In genomic region chr7:142669074-142669654, GRCh38 we compare ENCODE assay signal across 8 cellular contexts.
DNase-seq lines count a peak whose midpoint lies in the region; ATAC-seq and TF ChIP-seq lines count a peak whose summit lies in the region.

No MANE protein-coding gene starts in this region.

- DNase-seq in AG10803 (ENCODE audit: low read depth) (peak; percentile 6), GM13977 (ENCODE audit: low spot score) (no peak), immature natural killer cell (peak; percentile 57 to 63 (median 62)), NK-92 (lab: John Stamatoyannopoulos, UW; ENCODE audit: unreplicated experiment) (no peak), activated gamma-delta T cell treated with Interleukin-2 at 50 U/mL for 16 hours (no peak)
- DNase-seq in activated T-helper 2 cell treated with anti-CD3 and anti-CD28 coated beads, Interferon-gamma antibody, Interleukin-2, Interleukin-4, amounts not matched to agents 10 μg/mL and 5 μg/mL and 100 μg/mL, durations not matched to agents 14 hours and 24 hours and 36 hours (ENCODE audit: low spot score) = no peak

- intact Hi-C loops in activated T-helper 2 cell treated with anti-CD3 and anti-CD28 coated beads, Interferon-gamma antibody, Interleukin-2, Interleukin-4, amounts not matched to agents 10 μg/mL and 5 μg/mL and 100 μg/mL, durations not matched to agents 14 hours and 24 hours and 36 hours (cut with micrococcal nuclease) = loop anchor here (1.0 to 5.0 kb wide), 4 partner anchors 37 to 142 kb away; no protein-coding TSS in a partner anchor

- H3K4me3 Mint-ChIP-seq in T-helper 1 cell treated with Interleukin-12 subunit alpha and Interleukin-12 subunit beta and Interleukin-4 antibody, amounts not matched to agents 30 μg/mL and 1 μg/mL, for 36 hours = peak overlapping the region; percentile 14
- H3K4me3 Mint-ChIP-seq in immature natural killer cell = no peak overlapping the region
- no peak overlapping the region for H3K4me3 Mint-ChIP-seq in activated T-helper 2 cell treated with anti-CD3 and anti-CD28 coated beads, Interferon-gamma antibody, Interleukin-2, Interleukin-4, amounts not matched to agents 10 μg/mL and 5 μg/mL and 100 μg/mL, durations not matched to agents 14 hours and 24 hours and 36 hours (ENCODE audit: low read depth)

- no peaks in the 10 kb centered on the region for H3K9me3 Mint-ChIP-seq in T-helper 1 cell treated with Interleukin-12 subunit alpha and Interleukin-12 subunit beta and Interleukin-4 antibody, amounts not matched to agents 30 μg/mL and 1 μg/mL, for 36 hours
- no peaks in the 10 kb centered on the region for H3K9me3 Mint-ChIP-seq in immature natural killer cell
- no peaks in the 10 kb centered on the region for H3K9me3 Mint-ChIP-seq in activated T-helper 2 cell treated with anti-CD3 and anti-CD28 coated beads, Interferon-gamma antibody, Interleukin-2, Interleukin-4, amounts not matched to agents 10 μg/mL and 5 μg/mL and 100 μg/mL, durations not matched to agents 14 hours and 24 hours and 36 hours

- peaks cover 5% of the 10 kb centered on the region for H3K36me3 Mint-ChIP-seq in T-helper 1 cell treated with Interleukin-12 subunit alpha and Interleukin-12 subunit beta and Interleukin-4 antibody, amounts not matched to agents 30 μg/mL and 1 μg/mL, for 36 hours (ENCODE audit: low read depth)
- no peaks in the 10 kb centered on the region for H3K36me3 Mint-ChIP-seq in immature natural killer cell
- no peaks in the 10 kb centered on the region for H3K36me3 Mint-ChIP-seq in activated T-helper 2 cell treated with anti-CD3 and anti-CD28 coated beads, Interferon-gamma antibody, Interleukin-2, Interleukin-4, amounts not matched to agents 10 μg/mL and 5 μg/mL and 100 μg/mL, durations not matched to agents 14 hours and 24 hours and 36 hours (ENCODE audit: low read depth)

- H3K4me1 Mint-ChIP-seq in T-helper 1 cell treated with Interleukin-12 subunit alpha and Interleukin-12 subunit beta and Interleukin-4 antibody, amounts not matched to agents 30 μg/mL and 1 μg/mL, for 36 hours (ENCODE audit: low read depth) = peaks cover 20% of the 10 kb centered on the region
- peaks cover 23 to 28% of the 10 kb centered on the region in 2 donors for H3K4me1 Mint-ChIP-seq in immature natural killer cell
- H3K4me1 Mint-ChIP-seq in activated T-helper 2 cell treated with anti-CD3 and anti-CD28 coated beads, Interferon-gamma antibody, Interleukin-2, Interleukin-4, amounts not matched to agents 10 μg/mL and 5 μg/mL and 100 μg/mL, durations not matched to agents 14 hours and 24 hours and 36 hours (ENCODE audit: low read depth) = peaks cover 26% of the 10 kb centered on the region

- TF ChIP-seq CTCF in AG10803 (conservative IDR thresholded peaks at IDR 0.05; ENCODE audit: low read length) (peak; percentile 43), GM13977 (IDR thresholded peaks at IDR 0.05; ENCODE audit: extremely low read depth, insufficient read depth, missing control alignments) (peak; percentile 40)

- no peak for ATAC-seq in HG03354 (IDR thresholded peaks at IDR 0.05; ENCODE audit: poor library complexity, severe bottlenecking, unreplicated experiment)

- no peak overlapping the region for H3K4me3 ChIP-seq in AG10803 (ENCODE audit: low read length)

- in situ Hi-C loops in GM13977 (cut with MboI; ENCODE audit: low pct_unique_long_range_greater_than_20kb, low sequenced_read_pairs, unreplicated experiment) = no loop called here

- H3K27ac Mint-ChIP-seq in T-helper 1 cell treated with Interleukin-12 subunit alpha and Interleukin-12 subunit beta and Interleukin-4 antibody, amounts not matched to agents 30 μg/mL and 1 μg/mL, for 36 hours = peak overlapping the region; percentile 53
- H3K27ac Mint-ChIP-seq in immature natural killer cell = peak overlapping the region in 5 of 6 donors; percentile 1 to 60 (median 29)
- H3K27ac Mint-ChIP-seq in activated T-helper 2 cell treated with anti-CD3 and anti-CD28 coated beads, Interferon-gamma antibody, Interleukin-2, Interleukin-4, amounts not matched to agents 10 μg/mL and 5 μg/mL and 100 μg/mL, durations not matched to agents 14 hours and 24 hours and 36 hours = no peak overlapping the region

- no peaks in the 10 kb centered on the region for H3K27me3 Mint-ChIP-seq in T-helper 1 cell treated with Interleukin-12 subunit alpha and Interleukin-12 subunit beta and Interleukin-4 antibody, amounts not matched to agents 30 μg/mL and 1 μg/mL, for 36 hours (ENCODE audit: low read depth)
- no peaks in the 10 kb centered on the region for H3K27me3 Mint-ChIP-seq in immature natural killer cell (ENCODE audit: low read depth in 3 of 3)
- H3K27me3 Mint-ChIP-seq in activated T-helper 2 cell treated with anti-CD3 and anti-CD28 coated beads, Interferon-gamma antibody, Interleukin-2, Interleukin-4, amounts not matched to agents 10 μg/mL and 5 μg/mL and 100 μg/mL, durations not matched to agents 14 hours and 24 hours and 36 hours (ENCODE audit: low read depth) = no peaks in the 10 kb centered on the region

Comparison
In these comparisons a context has a peak if more than half of its experiments do, and no peak if none do; other contexts are left out.
1. DNase-seq: peak in AG10803 (single experiment) and immature natural killer cell (3 of 3); none in GM13977 (single experiment), NK-92 (single experiment), activated T-helper 2 cell treated with anti-CD3 and anti-CD28 coated beads, Interferon-gamma antibody, Interleukin-2, Interleukin-4, amounts not matched to agents 10 μg/mL and 5 μg/mL and 100 μg/mL, durations not matched to agents 14 hours and 24 hours and 36 hours (single experiment) and activated gamma-delta T cell treated with Interleukin-2 at 50 U/mL for 16 hours (single experiment).